ENCODE assay signal across 8 cellular contexts in the genomic region with DNA sequence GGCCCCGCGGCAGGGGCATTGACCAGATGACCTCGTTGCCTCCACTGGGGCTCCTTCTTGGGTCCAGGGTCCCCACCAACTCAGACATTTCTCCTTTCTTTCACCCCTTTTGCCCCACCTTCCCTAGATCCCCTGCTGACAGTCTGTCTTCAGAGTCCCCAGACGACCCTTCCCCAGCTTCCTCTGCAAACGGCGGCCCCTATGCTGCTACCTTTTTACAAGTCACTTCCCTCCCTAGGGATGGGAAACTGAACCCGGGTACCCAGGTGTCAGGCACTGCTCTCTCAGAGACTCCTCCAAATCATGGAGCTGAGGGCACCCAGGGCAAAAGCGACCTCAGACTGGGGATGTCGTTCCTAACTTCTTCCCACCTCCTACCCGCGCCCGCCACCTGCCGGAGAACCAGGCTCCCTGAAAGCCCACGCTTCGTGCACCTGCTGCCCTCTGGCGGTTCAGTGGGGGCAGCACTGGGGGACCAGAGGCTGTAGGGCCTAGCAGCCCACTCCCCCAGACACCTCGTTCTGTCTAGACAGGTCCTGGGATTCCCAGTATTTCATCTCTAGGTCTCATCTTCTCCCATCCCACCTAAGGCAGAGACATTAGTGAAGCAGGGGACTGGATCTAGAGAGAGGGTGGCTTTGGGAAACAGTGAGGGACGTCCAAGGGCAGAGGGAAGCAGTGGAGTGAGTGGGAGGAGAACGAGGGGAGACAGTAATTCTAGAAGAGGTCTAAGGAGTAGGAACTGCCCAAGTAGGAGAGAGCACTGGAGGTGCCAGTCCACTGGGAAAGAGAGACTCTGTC. TPM values are rescaled to one million over a fixed set of nuclear protein-coding genes. Genes with fewer than 3 reads are reported as not detected.
DNase-seq lines count a peak whose midpoint lies in the region; ATAC-seq lines count a peak whose summit lies in the region.

No MANE protein-coding gene starts in this region.

- DNase-seq in COLO829 (ENCODE audit: low spot score) (peak; percentile 94), LoVo (ENCODE audit: low spot score) (peak; percentile 96), SJCRH30 (peak; percentile 76 to 80), germinal center (ENCODE audit: low spot score) (peak; percentile 93), nucleus accumbens (lab: John Stamatoyannopoulos, UW) (peak in 53 of 56 donors; percentile 24 to 95 (median 76))
- peak; percentile 96 for DNase-seq in activated naive CD4-positive, alpha-beta T cell treated with anti-CD3 and anti-CD28 coated beads for 36 hours

- H3K4me3 ChIP-seq in SJCRH30, result peak overlapping the region; percentile 45
- peak overlapping the region; percentile 64 to 69 (median 65) for H3K4me3 ChIP-seq in subcutaneous abdominal adipose tissue (ENCODE audit: low read depth in 1 of 5, low read length in 5 of 5)

- H3K4me3 Mint-ChIP-seq in activated naive CD4-positive, alpha-beta T cell treated with anti-CD3 and anti-CD28 coated beads for 36 hours, result peak overlapping the region; percentile 53

- H3K9ac ChIP-seq in subcutaneous abdominal adipose tissue (ENCODE audit: low read length in 5 of 5), result peak overlapping the region in 4 of 5 donors; percentile 25 to 62 (median 44)

- intact Hi-C loops in activated naive CD4-positive, alpha-beta T cell treated with anti-CD3 and anti-CD28 coated beads for 36 hours (cut with micrococcal nuclease), result loop anchor here (1.0 kb wide), 5 partner anchors 11 to 165 kb away; no protein-coding TSS in a partner anchor

- no peaks in the 10 kb centered on the region for H3K9me3 ChIP-seq in SJCRH30 (replicated peaks)
- H3K9me3 ChIP-seq in subcutaneous abdominal adipose tissue (ENCODE audit: control insufficient read depth in 5 of 5, low read length in 5 of 5), result no peaks in the 10 kb centered on the region

- H3K36me3 ChIP-seq in SJCRH30 (no peaks in the 10 kb centered on the region; the same call in 1 of the 2 replicates), subcutaneous abdominal adipose tissue (ENCODE audit: control insufficient read depth in 5 of 5, insufficient read depth in 5 of 5, low read length in 5 of 5) (peaks cover 0 to 3% (median 0%) of the 10 kb centered on the region in 5 donors)

- H3K27me3 ChIP-seq in SJCRH30 (no peaks in the 10 kb centered on the region), subcutaneous abdominal adipose tissue (ENCODE audit: control insufficient read depth in 5 of 5, insufficient read depth in 4 of 5, low read length in 5 of 5) (no peaks in the 10 kb centered on the region)

- H3K27me3 Mint-ChIP-seq in activated naive CD4-positive, alpha-beta T cell treated with anti-CD3 and anti-CD28 coated beads for 36 hours (ENCODE audit: low read depth), result no peaks in the 10 kb centered on the region

- CTCF ChIA-PET in activated naive CD4-positive, alpha-beta T cell treated with anti-CD3 and anti-CD28 coated beads for 36 hours (lab: Charles Lee), result interaction anchor here (0.6 to 5.8 kb wide), 56 partner anchors 7 to 208 kb away, joined by 3 to 86 read pairs (median 5); a partner anchor contains a TSS

- H3K9me3 Mint-ChIP-seq in activated naive CD4-positive, alpha-beta T cell treated with anti-CD3 and anti-CD28 coated beads for 36 hours, result no peaks in the 10 kb centered on the region

- H3K4me1 Mint-ChIP-seq in activated naive CD4-positive, alpha-beta T cell treated with anti-CD3 and anti-CD28 coated beads for 36 hours (ENCODE audit: low read depth), result peaks cover 14% of the 10 kb centered on the region

- H3K27ac Mint-ChIP-seq in activated naive CD4-positive, alpha-beta T cell treated with anti-CD3 and anti-CD28 coated beads for 36 hours, result no peak overlapping the region

- H3K4me1 ChIP-seq in SJCRH30, result peaks cover 26% of the 10 kb centered on the region
- peaks cover 19 to 61% (median 52%) of the 10 kb centered on the region in 5 donors for H3K4me1 ChIP-seq in subcutaneous abdominal adipose tissue (ENCODE audit: control insufficient read depth in 5 of 5, insufficient read depth in 5 of 5, low read length in 5 of 5)

- H3K36me3 Mint-ChIP-seq in activated naive CD4-positive, alpha-beta T cell treated with anti-CD3 and anti-CD28 coated beads for 36 hours (ENCODE audit: low read depth), result no peaks in the 10 kb centered on the region

- no peak overlapping the region for H3K27ac ChIP-seq in SJCRH30
- peak overlapping the region; percentile 52 for H3K27ac ChIP-seq in subcutaneous abdominal adipose tissue (ENCODE audit: low read depth, low read length)

- peak; percentile 86 for ATAC-seq in GM21529 (IDR thresholded peaks at IDR 0.05; ENCODE audit: unreplicated experiment)

RNA-seq across cellular contexts. Expression of a gene that starts 4.9 kb away (rescaled TPM):
- 12.7 and 13.2 TPM in 2 replicates for total RNA-seq in SJCRH30 (2014; rRNA removed; shearing (Covaris generic))
- total RNA-seq in activated naive CD4-positive, alpha-beta T cell treated with anti-CD3 and anti-CD28 coated beads for 36 hours, result 1 to 10 TPM in 1 of 2 experiments, under 1 TPM in 1; 0.93 to 1.1 TPM

RNA-seq across cellular contexts. Expression of a gene that starts 15.3 kb away (rescaled TPM):
- not detected in 2 replicates for total RNA-seq in SJCRH30 (2014; rRNA removed; shearing (Covaris generic))
- total RNA-seq in activated naive CD4-positive, alpha-beta T cell treated with anti-CD3 and anti-CD28 coated beads for 36 hours, result 1 to 10 TPM; 1.2 TPM

RNA-seq across cellular contexts. Expression of a gene that starts 39.5 kb away (rescaled TPM):
- 37.3 and 38.1 TPM in 2 replicates for total RNA-seq in SJCRH30 (2014; rRNA removed; shearing (Covaris generic))
- total RNA-seq in activated naive CD4-positive, alpha-beta T cell treated with anti-CD3 and anti-CD28 coated beads for 36 hours, result 10 to 100 TPM; 17.9 to 18.4 TPM

RNA-seq across cellular contexts. Expression of a gene that starts 54.7 kb away (rescaled TPM):
- 113 and 117 TPM in 2 replicates for total RNA-seq in SJCRH30 (2014; rRNA removed; shearing (Covaris generic))
- 100 to 1,000 TPM in 1 of 2 experiments, 10 to 100 TPM in 1; 98.0 to 105 TPM for total RNA-seq in activated naive CD4-positive, alpha-beta T cell treated with anti-CD3 and anti-CD28 coated beads for 36 hours
